In genomic region chr20:14711681-14712080, GRCh38 we compare ENCODE assay signal across 18 cellular contexts.
DNase-seq lines count a peak whose midpoint lies in the region; ATAC-seq and TF ChIP-seq lines count a peak whose summit lies in the region.
"Had no signal": no experiment of that assay in that cellular context is flagged by ENCODE, and none has a peak within 500 bp of the region (broad histone marks: within the 10 kb centered on the region; RNA-seq: fewer than 3 reads in every experiment).

No MANE protein-coding gene starts in this region.

- no peaks in the 10 kb centered on the region for H3K36me3 ChIP-seq in adipocyte (ENCODE audit: control insufficient read depth, insufficient read depth, low read length, severe bottlenecking)
- H3K36me3 ChIP-seq: uterus had no signal

- ATAC-seq in foreskin keratinocyte: no peak
- ATAC-seq in GM18520 (IDR thresholded peaks at IDR 0.05; ENCODE audit: unreplicated experiment): no peak
- no peak for ATAC-seq in stimulated activated naive B cell treated with anti-CD40 and anti-IgM and Interleukin-4, amounts not matched to agents 10 μg/mL and 1 μg/mL and 100 μg/mL, for 72 hours (replicated peaks)
- ATAC-seq in HG03439 (IDR thresholded peaks at IDR 0.05; ENCODE audit: unreplicated experiment): no peak
- ATAC-seq: right cardiac atrium had no signal

- H3K4me1 ChIP-seq in adipocyte (ENCODE audit: control insufficient read depth, insufficient read depth, low read length): peaks cover 15% of the 10 kb centered on the region
- H3K4me1 ChIP-seq in foreskin keratinocyte: peaks cover 25% of the 10 kb centered on the region
- H3K4me1 ChIP-seq: uterus had no signal

- H3K4me3 ChIP-seq in adipocyte (ENCODE audit: low read length): no peak overlapping the region
- H3K4me3 ChIP-seq: uterus had no signal

- no peak overlapping the region for H3K27ac Mint-ChIP-seq in stimulated activated naive B cell treated with anti-CD40 and anti-IgM and Interleukin-4, amounts not matched to agents 10 μg/mL and 1 μg/mL and 100 μg/mL, for 72 hours
- H3K27ac Mint-ChIP-seq: CD4-positive, alpha-beta memory T cell had no signal

- H3K9ac ChIP-seq in adipocyte (ENCODE audit: low read length): no peak overlapping the region

- no peak overlapping the region for H3K4me3 Mint-ChIP-seq in stimulated activated naive B cell treated with anti-CD40 and anti-IgM and Interleukin-4, amounts not matched to agents 10 μg/mL and 1 μg/mL and 100 μg/mL, for 72 hours
- H3K4me3 Mint-ChIP-seq: CD4-positive, alpha-beta memory T cell had no signal

- no peaks in the 10 kb centered on the region for H3K27me3 Mint-ChIP-seq in stimulated activated naive B cell treated with anti-CD40 and anti-IgM and Interleukin-4, amounts not matched to agents 10 μg/mL and 1 μg/mL and 100 μg/mL, for 72 hours
- H3K27me3 Mint-ChIP-seq: CD4-positive, alpha-beta memory T cell had no signal

- peak overlapping the region; percentile 22 for H3K27ac ChIP-seq in foreskin keratinocyte
- H3K27ac ChIP-seq: uterus had no signal

- H3K36me3 Mint-ChIP-seq in stimulated activated naive B cell treated with anti-CD40 and anti-IgM and Interleukin-4, amounts not matched to agents 10 μg/mL and 1 μg/mL and 100 μg/mL, for 72 hours: no peaks in the 10 kb centered on the region
- H3K36me3 Mint-ChIP-seq: CD4-positive, alpha-beta memory T cell had no signal

- peaks cover 0 to 1% of the 10 kb centered on the region in 2 donors for H3K9me3 Mint-ChIP-seq in stimulated activated naive B cell treated with anti-CD40 and anti-IgM and Interleukin-4, amounts not matched to agents 10 μg/mL and 1 μg/mL and 100 μg/mL, for 72 hours

- TF ChIP-seq CTCF in foreskin keratinocyte (conservative IDR thresholded peaks at IDR 0.05): no peak

- peak; percentile 4 for DNase-seq in EH (ENCODE audit: low read depth)
- DNase-seq in adipocyte (ENCODE audit: low read depth): peak; percentile 49
- DNase-seq in foreskin keratinocyte: no peak
- DNase-seq in non-pigmented ciliary epithelial cell (ENCODE audit: low read depth): peak; percentile 1
- no peak for DNase-seq in stimulated activated naive B cell treated with anti-CD40 and anti-IgM and Interleukin-4, amounts not matched to agents 10 μg/mL and 1 μg/mL and 100 μg/mL, for 72 hours
- no peak for DNase-seq in activated effector memory CD4-positive, alpha-beta T cell treated with Interleukin-2 at 50 U/mL for 16 hours
- DNase-seq: activated CD4-positive, CD25-positive, alpha-beta regulatory T cell treated with anti-CD3 and anti-CD28 coated beads, Interleukin-2, amount 50 U/mL, for 72 hours; aorta; CD4-positive, alpha-beta memory T cell; DMS79; midbrain; NCI-H146; NCI-H2227 treated with DMSO at 0.1 percent for 48 hours; right cardiac atrium; T-helper 2 cell; uterus had no signal

- H3K4me1 Mint-ChIP-seq in stimulated activated naive B cell treated with anti-CD40 and anti-IgM and Interleukin-4, amounts not matched to agents 10 μg/mL and 1 μg/mL and 100 μg/mL, for 72 hours: peaks cover 0 to 4% of the 10 kb centered on the region in 2 donors
- H3K4me1 Mint-ChIP-seq: CD4-positive, alpha-beta memory T cell had no signal

- H3K9me3 ChIP-seq in adipocyte (ENCODE audit: control insufficient read depth, low read length): no peaks in the 10 kb centered on the region
- H3K9me3 ChIP-seq: uterus had no signal

- H3K27me3 ChIP-seq in adipocyte (replicated peaks; ENCODE audit: control insufficient read depth, insufficient read depth, low read length) (no peaks in the 10 kb centered on the region), foreskin keratinocyte (no peaks in the 10 kb centered on the region)
- H3K27me3 ChIP-seq: uterus had no signal

Comparison
In these comparisons a context has a peak if more than half of its experiments do, and no peak if none do; other contexts are left out.
1. DNase-seq: peak in EH (single experiment), adipocyte (single experiment) and non-pigmented ciliary epithelial cell (single experiment); none in foreskin keratinocyte (0 of 2), stimulated activated naive B cell treated with anti-CD40 and anti-IgM and Interleukin-4, amounts not matched to agents 10 μg/mL and 1 μg/mL and 100 μg/mL, for 72 hours (single experiment) and activated effector memory CD4-positive, alpha-beta T cell treated with Interleukin-2 at 50 U/mL for 16 hours (single experiment).